ENCODE assay signal across 8 cellular contexts in the genomic region with DNA sequence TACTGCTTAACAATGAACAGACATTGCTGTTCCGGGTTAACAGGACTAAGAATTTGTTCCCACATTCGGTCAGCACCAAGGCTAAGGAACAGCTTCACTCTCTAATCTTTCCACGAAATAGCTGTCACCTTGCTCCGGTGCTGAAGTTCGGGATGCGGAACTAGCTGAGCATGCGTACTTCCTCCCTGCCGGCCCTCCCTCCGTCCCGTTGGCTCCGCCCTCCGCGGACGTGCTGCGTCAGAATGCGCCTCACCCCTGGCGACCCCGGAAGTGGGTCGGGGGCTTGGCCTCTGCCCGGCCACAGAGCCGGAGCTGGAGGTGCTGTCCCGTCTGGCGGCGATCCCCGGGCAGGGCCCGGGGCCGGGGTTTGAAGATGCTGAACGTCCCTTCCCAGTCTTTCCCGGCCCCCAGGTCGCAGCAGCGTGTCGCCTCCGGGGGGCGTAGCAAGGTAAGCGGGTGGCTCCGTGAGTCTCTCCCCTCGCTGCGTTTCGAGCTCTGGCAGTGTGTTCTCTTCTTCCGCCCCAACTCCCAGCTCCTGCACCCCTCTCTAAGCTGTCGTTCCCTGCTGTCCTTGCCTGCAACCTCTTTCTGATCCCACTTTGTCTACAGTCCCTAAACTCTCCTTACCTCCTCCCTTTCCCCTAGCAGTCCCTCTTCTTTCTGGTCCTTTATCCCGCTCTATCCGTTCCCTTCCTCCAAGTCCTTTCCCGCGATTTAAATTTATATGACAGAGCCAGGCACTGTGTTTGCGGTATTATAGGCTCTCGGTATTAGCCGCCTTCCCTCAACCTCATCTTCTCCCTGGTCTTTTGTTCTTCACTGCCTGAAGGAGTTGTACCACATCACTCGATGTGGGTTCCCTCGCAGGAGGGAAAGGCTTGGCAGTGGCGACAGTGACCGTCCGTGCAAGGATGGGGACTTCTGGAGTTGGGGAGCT. TPM values are rescaled to one million over a fixed set of nuclear protein-coding genes. Genes with fewer than 3 reads are reported as not detected.
A peak's percentile ranks its signal among the peaks of the same experiment; 100 is the strongest.
DNase-seq lines count a peak whose midpoint lies in the region; ATAC-seq and TF ChIP-seq lines count a peak whose summit lies in the region.

A gene with protein sequence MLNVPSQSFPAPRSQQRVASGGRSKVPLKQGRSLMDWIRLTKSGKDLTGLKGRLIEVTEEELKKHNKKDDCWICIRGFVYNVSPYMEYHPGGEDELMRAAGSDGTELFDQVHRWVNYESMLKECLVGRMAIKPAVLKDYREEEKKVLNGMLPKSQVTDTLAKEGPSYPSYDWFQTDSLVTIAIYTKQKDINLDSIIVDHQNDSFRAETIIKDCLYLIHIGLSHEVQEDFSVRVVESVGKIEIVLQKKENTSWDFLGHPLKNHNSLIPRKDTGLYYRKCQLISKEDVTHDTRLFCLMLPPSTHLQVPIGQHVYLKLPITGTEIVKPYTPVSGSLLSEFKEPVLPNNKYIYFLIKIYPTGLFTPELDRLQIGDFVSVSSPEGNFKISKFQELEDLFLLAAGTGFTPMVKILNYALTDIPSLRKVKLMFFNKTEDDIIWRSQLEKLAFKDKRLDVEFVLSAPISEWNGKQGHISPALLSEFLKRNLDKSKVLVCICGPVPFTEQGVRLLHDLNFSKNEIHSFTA (plus strand): TSS at position 280 of the 937 bp plus-strand sequence. CDS start 94 bp downstream, at position 374.

- DNase-seq in AG09309 (ENCODE audit: low read depth) (peak; percentile 81), NCI-H226 (peak; percentile 84), WTC11 (ENCODE audit: low spot score) (peak; percentile 97), cardiac fibroblast (ENCODE audit: low read depth in 2 of 2) (peak; percentile 96 to 97), iPS-NIHi7 (ENCODE audit: extremely low spot score) (peak; percentile 99), smooth muscle cell of the brain vasculature (ENCODE audit: low read depth, low spot score) (peak; percentile 90)

- peak; percentile 99 for ATAC-seq in GM18909 (IDR thresholded peaks at IDR 0.05; ENCODE audit: poor library complexity, unreplicated experiment)
- peak; percentile 98 for ATAC-seq in HG03175 (IDR thresholded peaks at IDR 0.05; ENCODE audit: unreplicated experiment)
- ATAC-seq in WTC11: peak; percentile 98

- H3K4me3 Mint-ChIP-seq in WTC11: peak within 1 kb of the TSS; percentile 96

- no peaks in the 10 kb centered on the region for H3K9me3 Mint-ChIP-seq in WTC11

- H3K27me3 Mint-ChIP-seq in WTC11 (ENCODE audit: low read depth): peaks cover 15% of the 10 kb centered on the region

- peak; percentile 58 for TF ChIP-seq CTCF in AG09309 (IDR thresholded peaks at IDR 0.05; ENCODE audit: control insufficient read depth, insufficient read depth, low read depth, low read length, missing control alignments)
- TF ChIP-seq CTCF in WTC11 (IDR thresholded peaks at IDR 0.05): no peak
- TF ChIP-seq CTCF in cardiac fibroblast (IDR thresholded peaks at IDR 0.05; ENCODE audit: low read depth, low read length): peak; percentile 59

- peak within 1 kb of the TSS; percentile 91; the same call in 1 of the 2 replicates for H3K27ac Mint-ChIP-seq in WTC11

- peaks cover 5% of the 10 kb centered on the region for H3K36me3 Mint-ChIP-seq in WTC11

- POLR2A ChIA-PET in WTC11 (lab: Charles Lee): interaction anchor here (0.8 to 0.9 kb wide), 2 partner anchors 8 to 26 kb away, joined by 3 read pairs; no protein-coding TSS in a partner anchor

- H3K4me1 Mint-ChIP-seq in WTC11: peaks cover 23% of the 10 kb centered on the region

- CTCF ChIA-PET in WTC11 (lab: Charles Lee): interaction anchor here (0.6 to 1.8 kb wide), 11 partner anchors 22 to 869 kb away, joined by 3 to 8 read pairs (median 3); a partner anchor contains a TSS

- H3K4me3 ChIP-seq in AG09309 (ENCODE audit: control insufficient read depth, low read depth, low read length): peak within 1 kb of the TSS; percentile 99
- H3K4me3 ChIP-seq in cardiac fibroblast (replicated peaks in 1 of 2; ENCODE audit: low read depth in 2 of 2, low read length in 2 of 2): peak within 1 kb of the TSS; percentile 82 to 88

TF ChIP-seq in WTC11, 78 proteins besides CTCF, POLR2A, EP300 and RAD21 (continues in another document):
- TF ChIP-seq, protein P1, sequence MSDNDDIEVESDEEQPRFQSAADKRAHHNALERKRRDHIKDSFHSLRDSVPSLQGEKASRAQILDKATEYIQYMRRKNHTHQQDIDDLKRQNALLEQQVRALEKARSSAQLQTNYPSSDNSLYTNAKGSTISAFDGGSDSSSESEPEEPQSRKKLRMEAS (CRISPR knock-in tag; IDR thresholded peaks at IDR 0.05): peak; percentile 82; the same call in 1 of the 2 replicates
- TF ChIP-seq, protein P2, sequence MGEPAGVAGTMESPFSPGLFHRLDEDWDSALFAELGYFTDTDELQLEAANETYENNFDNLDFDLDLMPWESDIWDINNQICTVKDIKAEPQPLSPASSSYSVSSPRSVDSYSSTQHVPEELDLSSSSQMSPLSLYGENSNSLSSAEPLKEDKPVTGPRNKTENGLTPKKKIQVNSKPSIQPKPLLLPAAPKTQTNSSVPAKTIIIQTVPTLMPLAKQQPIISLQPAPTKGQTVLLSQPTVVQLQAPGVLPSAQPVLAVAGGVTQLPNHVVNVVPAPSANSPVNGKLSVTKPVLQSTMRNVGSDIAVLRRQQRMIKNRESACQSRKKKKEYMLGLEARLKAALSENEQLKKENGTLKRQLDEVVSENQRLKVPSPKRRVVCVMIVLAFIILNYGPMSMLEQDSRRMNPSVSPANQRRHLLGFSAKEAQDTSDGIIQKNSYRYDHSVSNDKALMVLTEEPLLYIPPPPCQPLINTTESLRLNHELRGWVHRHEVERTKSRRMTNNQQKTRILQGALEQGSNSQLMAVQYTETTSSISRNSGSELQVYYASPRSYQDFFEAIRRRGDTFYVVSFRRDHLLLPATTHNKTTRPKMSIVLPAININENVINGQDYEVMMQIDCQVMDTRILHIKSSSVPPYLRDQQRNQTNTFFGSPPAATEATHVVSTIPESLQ (CRISPR knock-in tag; IDR thresholded peaks at IDR 0.05): no peak
- TF ChIP-seq NR1H2 (CRISPR knock-in tag; IDR thresholded peaks at IDR 0.05): peak; percentile 76
- peak; percentile 77; the same call in 1 of the 2 replicates for TF ChIP-seq FOXJ3 (CRISPR knock-in tag; IDR thresholded peaks at IDR 0.05; ENCODE audit: borderline replicate concordance)
- TF ChIP-seq, protein P3, sequence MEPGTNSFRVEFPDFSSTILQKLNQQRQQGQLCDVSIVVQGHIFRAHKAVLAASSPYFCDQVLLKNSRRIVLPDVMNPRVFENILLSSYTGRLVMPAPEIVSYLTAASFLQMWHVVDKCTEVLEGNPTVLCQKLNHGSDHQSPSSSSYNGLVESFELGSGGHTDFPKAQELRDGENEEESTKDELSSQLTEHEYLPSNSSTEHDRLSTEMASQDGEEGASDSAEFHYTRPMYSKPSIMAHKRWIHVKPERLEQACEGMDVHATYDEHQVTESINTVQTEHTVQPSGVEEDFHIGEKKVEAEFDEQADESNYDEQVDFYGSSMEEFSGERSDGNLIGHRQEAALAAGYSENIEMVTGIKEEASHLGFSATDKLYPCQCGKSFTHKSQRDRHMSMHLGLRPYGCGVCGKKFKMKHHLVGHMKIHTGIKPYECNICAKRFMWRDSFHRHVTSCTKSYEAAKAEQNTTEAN (CRISPR knock-in tag; IDR thresholded peaks at IDR 0.05): peak; percentile 81
- no peak for TF ChIP-seq CBFB (CRISPR knock-in tag; IDR thresholded peaks at IDR 0.05; ENCODE audit: low read depth)
- peak; percentile 83; the same call in 1 of the 2 replicates for TF ChIP-seq KAT7 (CRISPR knock-in tag; IDR thresholded peaks at IDR 0.05; ENCODE audit: borderline replicate concordance)
- TF ChIP-seq TP53 (CRISPR knock-in tag; IDR thresholded peaks at IDR 0.05): peak; percentile 79; the same call in 1 of the 2 replicates
- TF ChIP-seq, protein P4, sequence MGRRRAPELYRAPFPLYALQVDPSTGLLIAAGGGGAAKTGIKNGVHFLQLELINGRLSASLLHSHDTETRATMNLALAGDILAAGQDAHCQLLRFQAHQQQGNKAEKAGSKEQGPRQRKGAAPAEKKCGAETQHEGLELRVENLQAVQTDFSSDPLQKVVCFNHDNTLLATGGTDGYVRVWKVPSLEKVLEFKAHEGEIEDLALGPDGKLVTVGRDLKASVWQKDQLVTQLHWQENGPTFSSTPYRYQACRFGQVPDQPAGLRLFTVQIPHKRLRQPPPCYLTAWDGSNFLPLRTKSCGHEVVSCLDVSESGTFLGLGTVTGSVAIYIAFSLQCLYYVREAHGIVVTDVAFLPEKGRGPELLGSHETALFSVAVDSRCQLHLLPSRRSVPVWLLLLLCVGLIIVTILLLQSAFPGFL (CRISPR knock-in tag; IDR thresholded peaks at IDR 0.05; ENCODE audit: borderline replicate concordance): peak; percentile 97; the same call in 1 of the 2 replicates
- TF ChIP-seq, protein P5, sequence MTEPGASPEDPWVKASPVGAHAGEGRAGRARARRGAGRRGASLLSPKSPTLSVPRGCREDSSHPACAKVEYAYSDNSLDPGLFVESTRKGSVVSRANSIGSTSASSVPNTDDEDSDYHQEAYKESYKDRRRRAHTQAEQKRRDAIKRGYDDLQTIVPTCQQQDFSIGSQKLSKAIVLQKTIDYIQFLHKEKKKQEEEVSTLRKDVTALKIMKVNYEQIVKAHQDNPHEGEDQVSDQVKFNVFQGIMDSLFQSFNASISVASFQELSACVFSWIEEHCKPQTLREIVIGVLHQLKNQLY (CRISPR knock-in tag; IDR thresholded peaks at IDR 0.05): no peak
- TF ChIP-seq GABPB1 (CRISPR knock-in tag; IDR thresholded peaks at IDR 0.05): no peak; the same call in 1 of the 2 replicates
- TF ChIP-seq, protein P6, sequence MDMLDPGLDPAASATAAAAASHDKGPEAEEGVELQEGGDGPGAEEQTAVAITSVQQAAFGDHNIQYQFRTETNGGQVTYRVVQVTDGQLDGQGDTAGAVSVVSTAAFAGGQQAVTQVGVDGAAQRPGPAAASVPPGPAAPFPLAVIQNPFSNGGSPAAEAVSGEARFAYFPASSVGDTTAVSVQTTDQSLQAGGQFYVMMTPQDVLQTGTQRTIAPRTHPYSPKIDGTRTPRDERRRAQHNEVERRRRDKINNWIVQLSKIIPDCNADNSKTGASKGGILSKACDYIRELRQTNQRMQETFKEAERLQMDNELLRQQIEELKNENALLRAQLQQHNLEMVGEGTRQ (CRISPR knock-in tag; IDR thresholded peaks at IDR 0.05): peak; percentile 39; the same call in 1 of the 2 replicates
- peak; percentile 82 for TF ChIP-seq ZNF121 (CRISPR knock-in tag; IDR thresholded peaks at IDR 0.05)
- TF ChIP-seq, protein P7, sequence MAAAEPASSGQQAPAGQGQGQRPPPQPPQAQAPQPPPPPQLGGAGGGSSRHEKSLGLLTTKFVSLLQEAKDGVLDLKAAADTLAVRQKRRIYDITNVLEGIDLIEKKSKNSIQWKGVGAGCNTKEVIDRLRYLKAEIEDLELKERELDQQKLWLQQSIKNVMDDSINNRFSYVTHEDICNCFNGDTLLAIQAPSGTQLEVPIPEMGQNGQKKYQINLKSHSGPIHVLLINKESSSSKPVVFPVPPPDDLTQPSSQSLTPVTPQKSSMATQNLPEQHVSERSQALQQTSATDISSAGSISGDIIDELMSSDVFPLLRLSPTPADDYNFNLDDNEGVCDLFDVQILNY (CRISPR knock-in tag; IDR thresholded peaks at IDR 0.05): peak; percentile 74; the same call in 1 of the 2 replicates
- TF ChIP-seq NR3C1 (CRISPR knock-in tag; conservative IDR thresholded peaks at IDR 0.05; ENCODE audit: low read depth): peak; percentile 93; the same call in 1 of the 2 replicates

RNA-seq across cellular contexts. Expression of the gene that starts here (rescaled TPM):
- total RNA-seq in WTC11 (2021): 12.4 to 16.2 TPM (median 12.5 TPM) in 3 replicates

Comparison
In these comparisons a context has a peak if more than half of its experiments do, and no peak if none do; other contexts are left out.
1. Peak in every context shown above with its lines: DNase-seq, ATAC-seq and H3K4me3 ChIP-seq.